ENCODE assay signal across 7 cellular contexts in the genomic region with DNA sequence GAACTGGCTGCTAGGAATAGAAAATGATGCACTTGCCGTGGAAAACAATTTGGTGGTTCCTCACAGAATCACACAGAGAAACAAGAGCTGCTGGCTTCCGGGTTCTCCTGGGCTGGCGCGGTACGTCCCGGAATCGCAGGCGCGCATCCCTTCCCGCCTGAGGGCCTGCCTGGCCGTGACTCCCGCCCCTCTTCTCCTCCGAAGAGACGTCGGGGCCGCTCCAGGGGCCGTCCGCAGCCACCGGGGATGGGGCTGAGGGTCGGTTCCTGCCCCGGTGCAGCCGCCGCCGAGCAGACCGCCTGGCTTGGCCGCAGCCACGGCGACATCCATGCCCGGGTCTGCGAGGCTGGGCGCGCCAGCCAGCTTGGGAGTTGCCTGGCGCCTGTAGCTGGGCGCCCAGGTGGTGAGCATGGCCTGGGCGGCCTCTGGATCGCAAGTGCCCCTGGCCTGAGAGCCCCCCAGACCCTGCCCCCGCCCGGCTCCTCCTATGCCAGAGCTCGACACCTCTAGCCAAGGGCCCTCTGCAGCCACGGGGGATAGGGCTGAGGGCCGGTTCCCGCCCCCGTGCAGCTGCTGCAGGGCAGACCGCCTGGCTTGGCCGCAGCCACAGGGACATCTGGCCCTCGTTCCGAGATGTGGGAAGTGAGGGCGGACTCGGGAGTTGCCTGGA.
A peak's percentile ranks its signal among the peaks of the same experiment; 100 is the strongest.
DNase-seq lines count a peak whose midpoint lies in the region; ATAC-seq and TF ChIP-seq lines count a peak whose summit lies in the region.
"Not testable (repeated sequence)": the region's sequence is repeated elsewhere in the genome, so short reads cannot be mapped to it uniquely, and the experiment has no call there.

No MANE protein-coding gene starts in this region.

- not testable (repeated sequence) for H3K27me3 ChIP-seq in KMS-11 (ENCODE audit: insufficient read depth, low read depth)

- peak overlapping the region; percentile 63 for H3K4me3 Mint-ChIP-seq in activated CD8-positive, alpha-beta T cell treated with anti-CD3 and anti-CD28 coated beads, Interleukin-2, amount 10 ng/mL, durations not matched to agents 7 days and 5 days

- POLR2A ChIA-PET in activated CD8-positive, alpha-beta T cell treated with anti-CD3 and anti-CD28 coated beads, Interleukin-2, amount 10 ng/mL, durations not matched to agents 7 days and 5 days (lab: Charles Lee): not testable (repeated sequence)

- H3K27me3 Mint-ChIP-seq in activated CD8-positive, alpha-beta T cell treated with anti-CD3 and anti-CD28 coated beads, Interleukin-2, amount 10 ng/mL, durations not matched to agents 7 days and 5 days (ENCODE audit: low read depth): not testable (repeated sequence)

- H3K4me2 ChIP-seq in KMS-11: peak overlapping the region; percentile 25; the same call in 1 of the 2 replicates

- not testable (repeated sequence) for H3K4me1 Mint-ChIP-seq in activated CD8-positive, alpha-beta T cell treated with anti-CD3 and anti-CD28 coated beads, Interleukin-2, amount 10 ng/mL, durations not matched to agents 7 days and 5 days (ENCODE audit: low read depth)

- not testable (repeated sequence) for TF ChIP-seq CTCF in HFF-Myc (IDR thresholded peaks at IDR 0.05; ENCODE audit: low read depth, low read length, missing control alignments); KMS-11 (conservative IDR thresholded peaks at IDR 0.05; ENCODE audit: low read depth, low read length); retinal pigment epithelial cell (conservative IDR thresholded peaks at IDR 0.05; ENCODE audit: low read depth, low read length)

- not testable (repeated sequence) for H3K36me3 Mint-ChIP-seq in activated CD8-positive, alpha-beta T cell treated with anti-CD3 and anti-CD28 coated beads, Interleukin-2, amount 10 ng/mL, durations not matched to agents 7 days and 5 days (ENCODE audit: low read depth)

- H3K9me3 Mint-ChIP-seq in activated CD8-positive, alpha-beta T cell treated with anti-CD3 and anti-CD28 coated beads, Interleukin-2, amount 10 ng/mL, durations not matched to agents 7 days and 5 days (ENCODE audit: insufficient read depth): not testable (repeated sequence)

- H3K79me2 ChIP-seq in KMS-11 (ENCODE audit: insufficient read depth, low read depth): not testable (repeated sequence)

- ATAC-seq in GM18858 (IDR thresholded peaks at IDR 0.05; ENCODE audit: unreplicated experiment): peak; percentile 38
- not testable (repeated sequence) for ATAC-seq in activated CD8-positive, alpha-beta T cell treated with anti-CD3 and anti-CD28 coated beads, Interleukin-2, amount 10 ng/mL, durations not matched to agents 7 days and 5 days

- DNase-seq in HFF-Myc (ENCODE audit: extremely low read depth, low read depth); retinal pigment epithelial cell (ENCODE audit: low read depth): not testable (repeated sequence)
- DNase-seq in activated CD8-positive, alpha-beta T cell treated with anti-CD3 and anti-CD28 coated beads, Interleukin-2, amount 10 ng/mL, durations not matched to agents 7 days and 5 days: peak; percentile 55
- DNase-seq in cerebellar cortex (ENCODE audit: low spot score) (peak; percentile 7), islet precursor cell (peak; percentile 56)

- H3K4me3 ChIP-seq in HFF-Myc (replicated peaks; ENCODE audit: low read depth, low read length) (peak overlapping the region; percentile 26), retinal pigment epithelial cell (ENCODE audit: low read length) (peak overlapping the region; percentile 35)
- not testable (repeated sequence) for H3K4me3 ChIP-seq in KMS-11 (IDR thresholded peaks at IDR 0.05; ENCODE audit: insufficient read depth, low read depth, low read length)

- peak overlapping the region; percentile 61 for H3K27ac Mint-ChIP-seq in activated CD8-positive, alpha-beta T cell treated with anti-CD3 and anti-CD28 coated beads, Interleukin-2, amount 10 ng/mL, durations not matched to agents 7 days and 5 days

- CTCF ChIA-PET in activated CD8-positive, alpha-beta T cell treated with anti-CD3 and anti-CD28 coated beads, Interleukin-2, amount 10 ng/mL, durations not matched to agents 7 days and 5 days (lab: Charles Lee): not testable (repeated sequence)

- not testable (repeated sequence) for H3K4me1 ChIP-seq in KMS-11 (ENCODE audit: low read depth, poor library complexity, severe bottlenecking)

- H3K27ac ChIP-seq in KMS-11: peak overlapping the region; percentile 80

- peak overlapping the region; percentile 52 for H2AFZ ChIP-seq in KMS-11 (ENCODE audit: low read depth)

- H3K9ac ChIP-seq in KMS-11: peak overlapping the region; percentile 73

- not testable (repeated sequence) for H3K36me3 ChIP-seq in KMS-11 (ENCODE audit: insufficient read depth)

- not testable (repeated sequence) for H4K20me1 ChIP-seq in KMS-11 (ENCODE audit: insufficient read depth)
